12 cellular contexts compared by ENCODE assay signal in the genomic region with DNA sequence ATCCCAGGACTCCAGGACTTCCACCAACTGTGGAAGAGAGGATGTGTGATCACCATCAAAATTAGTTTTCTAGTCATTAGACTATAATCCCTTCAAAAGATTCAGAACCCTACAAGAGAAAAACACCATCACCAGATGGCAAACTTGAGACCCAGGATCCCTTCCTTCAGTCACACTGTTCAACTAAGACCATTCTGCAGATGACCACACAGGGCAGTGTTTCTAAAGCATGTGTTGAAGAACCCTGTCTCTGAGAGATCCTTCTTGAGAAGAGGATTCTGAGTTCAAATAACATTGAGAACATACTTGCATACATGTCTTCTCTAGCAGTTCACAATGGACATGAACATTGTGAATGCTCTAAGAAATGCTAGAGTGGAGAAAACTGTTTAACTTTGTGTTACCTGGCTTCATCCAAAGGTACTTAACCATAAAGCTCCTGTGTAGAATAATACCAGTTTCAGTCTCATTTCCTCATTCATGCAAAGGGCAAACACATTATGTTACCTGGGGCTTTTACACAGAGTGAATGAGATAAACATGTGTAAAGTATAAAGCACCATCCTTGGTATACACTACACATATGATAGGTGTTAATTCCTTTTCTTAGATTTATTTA. TPM values are rescaled to one million over a fixed set of nuclear protein-coding genes. Genes with fewer than 3 reads are reported as not detected.
A peak's percentile ranks its signal among the peaks of the same experiment; 100 is the strongest.
DNase-seq lines count a peak whose midpoint lies in the region; ATAC-seq and TF ChIP-seq lines count a peak whose summit lies in the region.
"Had no signal": no experiment of that assay in that cellular context is flagged by ENCODE, and none has a peak within 500 bp of the region (broad histone marks: within the 10 kb centered on the region; RNA-seq: fewer than 3 reads in every experiment).

No MANE protein-coding gene starts in this region.

- H3K27ac Mint-ChIP-seq in activated CD4-positive, alpha-beta memory T cell treated with anti-CD3 and anti-CD28 coated beads, Interleukin-2, amount 10 ng/mL, durations not matched to agents 7 days and 5 days, result no peak overlapping the region
- H3K27ac Mint-ChIP-seq in T-helper 17 cell, result no peak overlapping the region

- peak; percentile 2; the same call in 1 of the 2 replicates for TF ChIP-seq RAD21 in HCT116 (IDR thresholded peaks at IDR 0.05; ENCODE audit: low read depth)

- H4K20me1 ChIP-seq in HCT116 (ENCODE audit: insufficient read depth) (no peaks in the 10 kb centered on the region), osteoblast (ENCODE audit: insufficient read depth, low read length) (no peaks in the 10 kb centered on the region)

- H3K4me2 ChIP-seq in HCT116 (ENCODE audit: low read length), result no peak overlapping the region
- no peak overlapping the region for H3K4me2 ChIP-seq in osteoblast (ENCODE audit: insufficient read depth, low read length)

- POLR2A ChIA-PET in HCT116 (lab: Charles Lee), result no interaction called here
- POLR2A ChIA-PET in activated CD4-positive, alpha-beta memory T cell treated with anti-CD3 and anti-CD28 coated beads, Interleukin-2, amount 10 ng/mL, durations not matched to agents 7 days and 5 days (lab: Charles Lee), result no interaction called here

- H3K4me3 ChIP-seq in HCT116 (replicated peaks in 1 of 2; ENCODE audit: low read depth in 1 of 2, low read length in 2 of 2), result no peak overlapping the region
- no peak overlapping the region for H3K4me3 ChIP-seq in osteoblast (ENCODE audit: insufficient read depth, low read length)
- H3K4me3 ChIP-seq: body of pancreas had no signal

- H2AFZ ChIP-seq in HCT116 (ENCODE audit: low read depth, low read length, poor library complexity, severe bottlenecking) (no peak overlapping the region), osteoblast (ENCODE audit: low read length) (no peak overlapping the region)

- RAD21 ChIA-PET in HCT116 (lab: Charles Lee; ENCODE audit: low non-redundant PET in 1 of 2, low total read pairs in 2 of 2, uncharacterized antibody in 2 of 2, unreplicated experiment in 2 of 2), result no interaction called here

- no TSS peak for BruUV-seq in HCT116 (replicated peaks; lab: Mats Ljungman, UMichigan)

- no peak overlapping the region for H3K27ac ChIP-seq in HCT116 (ENCODE audit: low read depth, low read length)
- H3K27ac ChIP-seq in osteoblast (ENCODE audit: low read depth, low read length), result no peak overlapping the region
- H3K27ac ChIP-seq: body of pancreas had no signal

- peaks cover 22% of the 10 kb centered on the region for H3K4me1 Mint-ChIP-seq in activated CD4-positive, alpha-beta memory T cell treated with anti-CD3 and anti-CD28 coated beads, Interleukin-2, amount 10 ng/mL, durations not matched to agents 7 days and 5 days
- H3K4me1 Mint-ChIP-seq in T-helper 17 cell, result peaks cover 10% of the 10 kb centered on the region

- no peak for TF ChIP-seq CTCF in HCT116 (IDR thresholded peaks at IDR 0.05 in 2 of 3, conservative IDR thresholded peaks at IDR 0.05 in 1 of 3; ENCODE audit: borderline replicate concordance in 1 of 3, insufficient read depth in 1 of 3, low read depth in 2 of 3, low read length in 2 of 3)
- TF ChIP-seq CTCF in osteoblast (IDR thresholded peaks at IDR 0.05; ENCODE audit: extremely low read depth, low read depth, low read length), result peak; percentile 18

- no peaks in the 10 kb centered on the region for H3K9me3 Mint-ChIP-seq in activated CD4-positive, alpha-beta memory T cell treated with anti-CD3 and anti-CD28 coated beads, Interleukin-2, amount 10 ng/mL, durations not matched to agents 7 days and 5 days

- CTCF ChIA-PET in HCT116 (lab: Charles Lee), result no interaction called here
- CTCF ChIA-PET in activated CD4-positive, alpha-beta memory T cell treated with anti-CD3 and anti-CD28 coated beads, Interleukin-2, amount 10 ng/mL, durations not matched to agents 7 days and 5 days (lab: Charles Lee), result no interaction called here

- TF ChIP-seq POLR2A in HCT116 (IDR thresholded peaks at IDR 0.05; ENCODE audit: borderline replicate concordance, extremely low read depth, insufficient read depth, insufficient read length), result no peak

- H3K4me1 ChIP-seq in HCT116 (ENCODE audit: control insufficient read depth in 1 of 2, insufficient read depth in 2 of 2, low read length in 2 of 2), result peaks cover 3 to 19% of the 10 kb centered on the region in 2 experiments; a peak in 3 of 4 replicates
- peaks cover 11% of the 10 kb centered on the region for H3K4me1 ChIP-seq in osteoblast (ENCODE audit: insufficient read depth, low read length)
- H3K4me1 ChIP-seq: body of pancreas had no signal

- H3K79me2 ChIP-seq in HCT116 (ENCODE audit: insufficient read depth, low read length) (no peaks in the 10 kb centered on the region), osteoblast (ENCODE audit: insufficient read depth, low read length) (no peaks in the 10 kb centered on the region)

- intact Hi-C loops in HCT116 (cut with micrococcal nuclease), result loop anchor here (10.0 kb wide), 2 partner anchors 588 to 768 kb away; no protein-coding TSS in a partner anchor

- no peak overlapping the region for H3K4me3 Mint-ChIP-seq in activated CD4-positive, alpha-beta memory T cell treated with anti-CD3 and anti-CD28 coated beads, Interleukin-2, amount 10 ng/mL, durations not matched to agents 7 days and 5 days
- no peak overlapping the region for H3K4me3 Mint-ChIP-seq in T-helper 17 cell

- no peaks in the 10 kb centered on the region for H3K9me3 ChIP-seq in HCT116 (ENCODE audit: control insufficient read depth in 1 of 2, insufficient read depth in 1 of 2, low read depth in 1 of 2, low read length in 2 of 2)
- H3K9me3 ChIP-seq in osteoblast (ENCODE audit: low read depth, low read length), result no peaks in the 10 kb centered on the region
- H3K9me3 ChIP-seq in T-helper 17 cell (ENCODE audit: control insufficient read depth, low read length, poor library complexity, severe bottlenecking), result no peaks in the 10 kb centered on the region
- H3K9me3 ChIP-seq: body of pancreas had no signal

- ATAC-seq in GM19023 (IDR thresholded peaks at IDR 0.05; ENCODE audit: unreplicated experiment), result peak; percentile 80
- no peak for ATAC-seq in HCT116
- ATAC-seq in HG03378 (IDR thresholded peaks at IDR 0.05; ENCODE audit: unreplicated experiment), result peak; percentile 87
- ATAC-seq in T-helper 17 cell, result no peak
- ATAC-seq: body of pancreas, SK-N-SH treated with all-trans-retinoic acid at 6 μM for 48 hours had no signal

- peaks cover 19% of the 10 kb centered on the region for H3K27me3 Mint-ChIP-seq in activated CD4-positive, alpha-beta memory T cell treated with anti-CD3 and anti-CD28 coated beads, Interleukin-2, amount 10 ng/mL, durations not matched to agents 7 days and 5 days
- peaks cover 36% of the 10 kb centered on the region for H3K27me3 Mint-ChIP-seq in T-helper 17 cell

- no peak overlapping the region for H3K9ac ChIP-seq in HCT116 (ENCODE audit: low read length)

- H3K27me3 ChIP-seq in HCT116 (ENCODE audit: insufficient read depth, low read length), result no peaks in the 10 kb centered on the region
- H3K27me3 ChIP-seq in osteoblast (ENCODE audit: insufficient read depth, low read length), result peaks cover 36% of the 10 kb centered on the region
- H3K27me3 ChIP-seq: body of pancreas had no signal

- no peaks in the 10 kb centered on the region for H3K9me2 ChIP-seq in HCT116 (ENCODE audit: insufficient read depth)

- H3K36me3 ChIP-seq in HCT116 (ENCODE audit: control insufficient read depth in 1 of 2, insufficient read depth in 2 of 2, low read length in 2 of 2), result no peaks in the 10 kb centered on the region
- H3K36me3 ChIP-seq in osteoblast (ENCODE audit: insufficient read depth, low read length), result no peaks in the 10 kb centered on the region

- no peak for DNase-seq in HCT116 (ENCODE audit: low read depth, low spot score)
- DNase-seq in osteoblast (ENCODE audit: insufficient read length, low spot score, missing footprints), result no peak
- DNase-seq in activated gamma-delta T cell treated with Interleukin-2 at 50 U/mL for 16 hours, result no peak
- DNase-seq in DMS53 treated with DMSO at 0.1 percent for 48 hours (lab: John Stamatoyannopoulos, UW; ENCODE audit: unreplicated experiment), result no peak
- no peak for DNase-seq in activated CD4-positive, alpha-beta memory T cell treated with anti-CD3 and anti-CD28 coated beads, Interleukin-2, amount 10 ng/mL, durations not matched to agents 7 days and 5 days
- DNase-seq in T-helper 17 cell, result no peak
- DNase-seq: body of pancreas, mammary epithelial cell had no signal

- no peaks in the 10 kb centered on the region for H3K36me3 Mint-ChIP-seq in activated CD4-positive, alpha-beta memory T cell treated with anti-CD3 and anti-CD28 coated beads, Interleukin-2, amount 10 ng/mL, durations not matched to agents 7 days and 5 days (ENCODE audit: low read depth)
- peaks cover 3% of the 10 kb centered on the region for H3K36me3 Mint-ChIP-seq in T-helper 17 cell (ENCODE audit: low read depth)

TF ChIP-seq in HCT116, 20 proteins besides CTCF, POLR2A, EP300 and RAD21 (continues in another document):
- TF ChIP-seq ZNF274 (IDR thresholded peaks at IDR 0.05; ENCODE audit: low read depth, low read length) (no peak), FOSL1 (IDR thresholded peaks at IDR 0.05; ENCODE audit: low read depth) (no peak), EZH2phosphoT487 (IDR thresholded peaks at IDR 0.05; ENCODE audit: borderline replicate concordance) (no peak), YY1 (IDR thresholded peaks at IDR 0.05; ENCODE audit: extremely low read depth, insufficient replicate concordance, low read depth, low read length) (no peak), ATF3 (IDR thresholded peaks at IDR 0.05) (no peak), ZBTB33 (IDR thresholded peaks at IDR 0.05; ENCODE audit: extremely low read depth, insufficient replicate concordance, low read length) (no peak)

RNA-seq across cellular contexts. Expression of gene ADGRG7, which starts 2.4 kb away (rescaled TPM):
- total RNA-seq in HCT116 (2021; ENCODE audit: unreplicated experiment) (not detected), osteoblast (not detected in 2 replicates), T-helper 17 cell (not detected)
- 0.10 TPM in 1 of 2 replicates, not detected in the other for polyA plus RNA-seq in HCT116 (2012)
- total RNA-seq in activated CD4-positive, alpha-beta memory T cell treated with anti-CD3 and anti-CD28 coated beads, Interleukin-2, amount 10 ng/mL, durations not matched to agents 7 days and 5 days, result not detected
- total RNA-seq: body of pancreas, skeletal muscle tissue had no signal

Comparison
In these comparisons a context has a peak if more than half of its experiments do, and no peak if none do; other contexts are left out.
1. ATAC-seq: peak in GM19023 (single experiment) and HG03378 (single experiment); none in HCT116 (single experiment) and T-helper 17 cell (single experiment).